ENCODE assay signal across 13 cellular contexts in the genomic region with DNA sequence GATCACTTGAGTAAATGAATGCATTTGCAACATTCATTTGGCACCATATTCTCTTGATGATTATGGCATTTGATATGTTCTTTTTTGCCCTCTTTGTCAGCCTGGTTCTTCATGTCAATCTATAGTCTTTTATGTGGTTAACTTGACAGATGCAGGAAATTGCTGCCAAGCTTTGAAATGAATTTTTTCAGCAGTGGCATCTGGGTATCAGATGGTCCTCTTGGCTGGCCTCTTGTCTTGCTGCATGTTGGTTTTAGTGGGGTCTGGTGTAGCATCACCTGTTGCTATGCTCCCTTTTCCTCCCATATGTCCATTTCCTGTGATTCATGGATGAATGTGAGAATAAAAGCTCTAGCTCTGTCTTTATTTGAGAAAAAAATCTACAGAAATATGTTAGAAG.
DNase-seq lines count a peak whose midpoint lies in the region; ATAC-seq and TF ChIP-seq lines count a peak whose summit lies in the region.
"Had no signal": no experiment of that assay in that cellular context is flagged by ENCODE, and none has a peak within 500 bp of the region (broad histone marks: within the 10 kb centered on the region; RNA-seq: fewer than 3 reads in every experiment).

No MANE protein-coding gene starts in this region.

- H3K27ac ChIP-seq in left ventricle myocardium inferior (replicated peaks): no peak overlapping the region
- H3K27ac ChIP-seq: foreskin keratinocyte, WERI-Rb-1 had no signal

- no peaks in the 10 kb centered on the region for H3K27me3 Mint-ChIP-seq in activated naive CD4-positive, alpha-beta T cell treated with anti-CD3 and anti-CD28 coated beads, Interleukin-2, amount 10 ng/mL, durations not matched to agents 7 days and 5 days
- H3K27me3 Mint-ChIP-seq in stimulated activated naive CD8-positive, alpha-beta T cell treated with anti-CD3 and anti-CD28 coated beads, Interleukin-15, amount 100 ng/mL, for 72 hours: no peaks in the 10 kb centered on the region

- no peak overlapping the region for H3K4me3 Mint-ChIP-seq in activated naive CD4-positive, alpha-beta T cell treated with anti-CD3 and anti-CD28 coated beads, Interleukin-2, amount 10 ng/mL, durations not matched to agents 7 days and 5 days
- peak overlapping the region; percentile 39 to 47 for H3K4me3 Mint-ChIP-seq in stimulated activated naive CD8-positive, alpha-beta T cell treated with anti-CD3 and anti-CD28 coated beads, Interleukin-15, amount 100 ng/mL, for 72 hours
- H3K4me3 Mint-ChIP-seq: dendritic cell treated with granulocyte-macrophage colony-stimulating factor and Interleukin-4, amounts not matched to agents 40 ng/mL and 50 ng/mL, for 4 days had no signal

- H3K36me3 Mint-ChIP-seq in activated naive CD4-positive, alpha-beta T cell treated with anti-CD3 and anti-CD28 coated beads, Interleukin-2, amount 10 ng/mL, durations not matched to agents 7 days and 5 days: peaks cover 17% of the 10 kb centered on the region

- H3K9me3 ChIP-seq in left ventricle myocardium inferior (replicated peaks): no peaks in the 10 kb centered on the region

- intact Hi-C loops in left ventricle myocardium inferior (cut with micrococcal nuclease): no loop called here

- peak; percentile 40 for DNase-seq in activated naive CD4-positive, alpha-beta T cell treated with anti-CD3 and anti-CD28 coated beads, Interleukin-2, amount 10 ng/mL, durations not matched to agents 7 days and 5 days
- no peak for DNase-seq in activated naive CD4-positive, alpha-beta T cell (lab: John Stamatoyannopoulos, UW)
- peak; percentile 84 for DNase-seq in NCI-H446 treated with DMSO at 0.1 percent for 48 hours (lab: John Stamatoyannopoulos, UW)
- peak; percentile 3 for DNase-seq in astrocyte of the hippocampus (ENCODE audit: low read depth, low spot score)
- peak in 1 of 2 donors; percentile 41 for DNase-seq in stimulated activated naive CD8-positive, alpha-beta T cell treated with anti-CD3 and anti-CD28 coated beads, Interleukin-15, amount 100 ng/mL, for 72 hours
- no peak for DNase-seq in left ventricle myocardium inferior
- DNase-seq: foreskin keratinocyte; NCI-H526; stimulated activated CD4-positive, alpha-beta T cell treated with anti-CD3 and anti-CD28 coated beads, Interleukin-4, amount 100 ng/mL, for 24 hours; WERI-Rb-1 had no signal

- peaks cover 3% of the 10 kb centered on the region for H3K9me3 Mint-ChIP-seq in activated naive CD4-positive, alpha-beta T cell treated with anti-CD3 and anti-CD28 coated beads, Interleukin-2, amount 10 ng/mL, durations not matched to agents 7 days and 5 days
- H3K9me3 Mint-ChIP-seq in stimulated activated naive CD8-positive, alpha-beta T cell treated with anti-CD3 and anti-CD28 coated beads, Interleukin-15, amount 100 ng/mL, for 72 hours: peaks cover 0 to 3% of the 10 kb centered on the region in 2 donors
- H3K9me3 Mint-ChIP-seq: dendritic cell treated with granulocyte-macrophage colony-stimulating factor and Interleukin-4, amounts not matched to agents 40 ng/mL and 50 ng/mL, for 4 days had no signal

- CTCF ChIA-PET in activated naive CD4-positive, alpha-beta T cell treated with anti-CD3 and anti-CD28 coated beads, Interleukin-2, amount 10 ng/mL, durations not matched to agents 7 days and 5 days (lab: Charles Lee): interaction anchor here (1.2 to 4.0 kb wide), 4 partner anchors 24 to 171 kb away, joined by 4 to 33 read pairs (median 7); no protein-coding TSS in a partner anchor

- H3K4me1 ChIP-seq in left ventricle myocardium inferior: no peaks in the 10 kb centered on the region
- H3K4me1 ChIP-seq: foreskin keratinocyte had no signal

- TF ChIP-seq CTCF in left ventricle myocardium inferior (IDR thresholded peaks at IDR 0.05; ENCODE audit: borderline replicate concordance): no peak

- peaks cover 75% of the 10 kb centered on the region for H3K4me1 Mint-ChIP-seq in activated naive CD4-positive, alpha-beta T cell treated with anti-CD3 and anti-CD28 coated beads, Interleukin-2, amount 10 ng/mL, durations not matched to agents 7 days and 5 days
- peaks cover 72% of the 10 kb centered on the region for H3K4me1 Mint-ChIP-seq in stimulated activated naive CD8-positive, alpha-beta T cell treated with anti-CD3 and anti-CD28 coated beads, Interleukin-15, amount 100 ng/mL, for 72 hours

- H3K27me3 ChIP-seq in left ventricle myocardium inferior (ENCODE audit: low read depth): peaks cover 23% of the 10 kb centered on the region

- H3K36me3 ChIP-seq in left ventricle myocardium inferior: no peaks in the 10 kb centered on the region
- H3K36me3 ChIP-seq: WERI-Rb-1 had no signal

- no peak overlapping the region for H3K4me3 ChIP-seq in left ventricle myocardium inferior

- H3K27ac Mint-ChIP-seq in activated naive CD4-positive, alpha-beta T cell treated with anti-CD3 and anti-CD28 coated beads, Interleukin-2, amount 10 ng/mL, durations not matched to agents 7 days and 5 days: peak overlapping the region; percentile 96
- peak overlapping the region; percentile 73 to 92 for H3K27ac Mint-ChIP-seq in stimulated activated naive CD8-positive, alpha-beta T cell treated with anti-CD3 and anti-CD28 coated beads, Interleukin-15, amount 100 ng/mL, for 72 hours

- peak; percentile 18 for ATAC-seq in stimulated activated naive CD8-positive, alpha-beta T cell treated with anti-CD3 and anti-CD28 coated beads, Interleukin-15, amount 100 ng/mL, for 72 hours
- ATAC-seq in HG03025 (IDR thresholded peaks at IDR 0.05; ENCODE audit: low FRiP score, unreplicated experiment): no peak
- ATAC-seq in GM21717 (IDR thresholded peaks at IDR 0.05; ENCODE audit: unreplicated experiment): no peak
- ATAC-seq: foreskin keratinocyte had no signal

Comparison
In these comparisons a context has a peak if more than half of its experiments do, and no peak if none do; other contexts are left out.
1. DNase-seq: peak in activated naive CD4-positive, alpha-beta T cell treated with anti-CD3 and anti-CD28 coated beads, Interleukin-2, amount 10 ng/mL, durations not matched to agents 7 days and 5 days (single experiment), NCI-H446 treated with DMSO at 0.1 percent for 48 hours (single experiment) and astrocyte of the hippocampus (single experiment); none in activated naive CD4-positive, alpha-beta T cell (0 of 4) and left ventricle myocardium inferior (single experiment).